In the genomic region with DNA sequence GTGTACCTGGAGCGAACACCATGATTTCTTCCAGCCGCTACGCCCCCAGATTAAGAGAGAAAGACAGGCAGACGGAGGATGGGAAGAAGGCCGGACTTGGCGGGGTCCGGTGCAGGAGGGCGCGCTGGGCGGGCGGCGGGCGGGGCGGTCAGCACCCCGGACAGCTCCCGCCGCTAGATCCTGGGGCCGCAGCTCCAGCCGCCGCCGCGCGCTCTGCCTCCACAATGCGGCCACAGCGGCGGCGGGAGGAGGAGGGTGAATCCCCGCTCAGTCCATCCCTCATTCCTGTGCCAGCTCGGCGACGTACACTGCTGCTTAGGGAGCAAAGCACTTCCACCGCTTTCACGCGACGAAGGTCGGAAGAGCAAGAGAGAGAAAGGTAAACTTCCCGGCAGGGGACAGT, we compare ENCODE assay signal across 10 cellular contexts. TPM values are rescaled to one million over a fixed set of nuclear protein-coding genes. Genes with fewer than 3 reads are reported as not detected.
A peak's percentile ranks its signal among the peaks of the same experiment; 100 is the strongest.
DNase-seq lines count a peak whose midpoint lies in the region; ATAC-seq and TF ChIP-seq lines count a peak whose summit lies in the region.
"Had no signal": no experiment of that assay in that cellular context is flagged by ENCODE, and none has a peak within 500 bp of the region (broad histone marks: within the 10 kb centered on the region; RNA-seq: fewer than 3 reads in every experiment).

A gene with protein sequence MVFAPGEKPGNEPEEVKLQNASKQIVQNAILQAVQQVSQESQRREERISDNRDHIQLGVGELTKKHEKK (minus strand): TSS at position 226 of the 403 bp plus-strand sequence. CDS start 204 bp downstream, at position 22.

- peaks cover 4% of the 10 kb centered on the region for H3K36me3 Mint-ChIP-seq in activated CD4-positive, alpha-beta T cell treated with anti-CD3 and anti-CD28 coated beads, Interleukin-2, amount 10 ng/mL, durations not matched to agents 24 days and 14 days (ENCODE audit: low read depth)
- no peaks in the 10 kb centered on the region for H3K36me3 Mint-ChIP-seq in T-cell
- peaks cover 6% of the 10 kb centered on the region for H3K36me3 Mint-ChIP-seq in natural killer cell treated with Interleukin-12 subunit alpha and Interleukin-12 subunit beta and Interleukin-15 and Interleukin-18, amount 100 ng/mL, for 72 hours
- H3K36me3 Mint-ChIP-seq: memory B cell had no signal

- peaks cover 2% of the 10 kb centered on the region for H3K4me1 Mint-ChIP-seq in activated CD4-positive, alpha-beta T cell treated with anti-CD3 and anti-CD28 coated beads, Interleukin-2, amount 10 ng/mL, durations not matched to agents 24 days and 14 days
- H3K4me1 Mint-ChIP-seq in T-cell = peaks cover 11 to 18% (median 16%) of the 10 kb centered on the region in 3 donors
- H3K4me1 Mint-ChIP-seq in natural killer cell treated with Interleukin-12 subunit alpha and Interleukin-12 subunit beta and Interleukin-15 and Interleukin-18, amount 100 ng/mL, for 72 hours (ENCODE audit: low read depth in 2 of 2) = peaks cover 0 to 2% of the 10 kb centered on the region in 2 donors

- ATAC-seq in T-cell (replicated peaks in 1 of 4) (peak; percentile 52 to 73 (median 68)), HG02938 (IDR thresholded peaks at IDR 0.05; ENCODE audit: unreplicated experiment) (no peak)
- peak; percentile 53 to 65 for ATAC-seq in natural killer cell treated with Interleukin-12 subunit alpha and Interleukin-12 subunit beta and Interleukin-15 and Interleukin-18, amount 100 ng/mL, for 72 hours

- H3K4me3 Mint-ChIP-seq in activated CD4-positive, alpha-beta T cell treated with anti-CD3 and anti-CD28 coated beads, Interleukin-2, amount 10 ng/mL, durations not matched to agents 24 days and 14 days = no peak within 1 kb of the TSS
- H3K4me3 Mint-ChIP-seq in T-cell = peak within 1 kb of the TSS; percentile 22 to 69 (median 60)
- no peak within 1 kb of the TSS for H3K4me3 Mint-ChIP-seq in natural killer cell treated with Interleukin-12 subunit alpha and Interleukin-12 subunit beta and Interleukin-15 and Interleukin-18, amount 100 ng/mL, for 72 hours
- H3K4me3 Mint-ChIP-seq: memory B cell had no signal

- no peak within 1 kb of the TSS for H3K4me3 ChIP-seq in fibroblast of mammary gland (ENCODE audit: control insufficient read depth, low read depth, low read length)
- H3K4me3 ChIP-seq: BLaER1 treated with 17β-estradiol and CSF1 and Interleukin-3, amounts not matched to agents 10 nM and 100 nM had no signal

- peak; percentile 66 for DNase-seq in activated CD4-positive, alpha-beta T cell treated with anti-CD3 and anti-CD28 coated beads, Interleukin-2, amount 10 ng/mL, durations not matched to agents 24 days and 14 days
- no peak for DNase-seq in activated CD4-positive, alpha-beta T cell treated with anti-CD3 and anti-CD28 coated beads for 1 hour
- DNase-seq in T-cell = peak in 5 of 34 experiments; percentile 3 to 26 (median 7)
- DNase-seq in fibroblast of mammary gland (ENCODE audit: low read depth) = peak; percentile 16
- DNase-seq in natural killer cell treated with Interleukin-12 subunit alpha and Interleukin-12 subunit beta and Interleukin-15 and Interleukin-18, amount 100 ng/mL, for 72 hours (ENCODE audit: low spot score) = no peak
- DNase-seq in HuH-7.5 (ENCODE audit: low spot score) = no peak
- DNase-seq in SHP77 treated with DMSO at 0.1 percent for 48 hours (lab: John Stamatoyannopoulos, UW) = no peak

- intact Hi-C loops in activated CD4-positive, alpha-beta T cell treated with anti-CD3 and anti-CD28 coated beads, Interleukin-2, amount 10 ng/mL, durations not matched to agents 24 days and 14 days (cut with micrococcal nuclease) = no loop called here

- POLR2A ChIA-PET in T-cell (lab: Charles Lee) = no interaction called here

- peaks cover 5% of the 10 kb centered on the region for H3K9me3 Mint-ChIP-seq in activated CD4-positive, alpha-beta T cell treated with anti-CD3 and anti-CD28 coated beads, Interleukin-2, amount 10 ng/mL, durations not matched to agents 24 days and 14 days
- peaks cover 0 to 4% (median 0%) of the 10 kb centered on the region in 3 donors for H3K9me3 Mint-ChIP-seq in T-cell
- H3K9me3 Mint-ChIP-seq in natural killer cell treated with Interleukin-12 subunit alpha and Interleukin-12 subunit beta and Interleukin-15 and Interleukin-18, amount 100 ng/mL, for 72 hours = peaks cover 3% of the 10 kb centered on the region
- H3K9me3 Mint-ChIP-seq: memory B cell had no signal

- H3K27me3 Mint-ChIP-seq in activated CD4-positive, alpha-beta T cell treated with anti-CD3 and anti-CD28 coated beads, Interleukin-2, amount 10 ng/mL, durations not matched to agents 24 days and 14 days = peaks cover 61% of the 10 kb centered on the region
- H3K27me3 Mint-ChIP-seq in T-cell = peaks cover 56 to 68% of the 10 kb centered on the region in 2 donors
- peaks cover 43 to 87% of the 10 kb centered on the region in 2 donors for H3K27me3 Mint-ChIP-seq in natural killer cell treated with Interleukin-12 subunit alpha and Interleukin-12 subunit beta and Interleukin-15 and Interleukin-18, amount 100 ng/mL, for 72 hours

- CTCF ChIA-PET in T-cell (lab: Charles Lee) = no interaction called here

- no peak within 1 kb of the TSS for H3K27ac Mint-ChIP-seq in activated CD4-positive, alpha-beta T cell treated with anti-CD3 and anti-CD28 coated beads, Interleukin-2, amount 10 ng/mL, durations not matched to agents 24 days and 14 days
- peak within 1 kb of the TSS in 1 of 2 donors; percentile 25 for H3K27ac Mint-ChIP-seq in T-cell
- H3K27ac Mint-ChIP-seq in natural killer cell treated with Interleukin-12 subunit alpha and Interleukin-12 subunit beta and Interleukin-15 and Interleukin-18, amount 100 ng/mL, for 72 hours = no peak within 1 kb of the TSS
- H3K27ac Mint-ChIP-seq: memory B cell had no signal

- no peak for TF ChIP-seq CTCF in fibroblast of mammary gland (conservative IDR thresholded peaks at IDR 0.05; ENCODE audit: control insufficient read depth, insufficient read depth, low read depth, low read length)

RNA-seq across cellular contexts. Expression of the gene that starts here (rescaled TPM):
- total RNA-seq in activated CD4-positive, alpha-beta T cell treated with anti-CD3 and anti-CD28 coated beads, Interleukin-2, amount 10 ng/mL, durations not matched to agents 24 days and 14 days = not detected in 2 replicates
- not detected for total RNA-seq in T-cell
- total RNA-seq in natural killer cell treated with Interleukin-12 subunit alpha and Interleukin-12 subunit beta and Interleukin-15 and Interleukin-18, amount 100 ng/mL, for 72 hours = not detected

Comparison
In these comparisons a context has a peak if more than half of its experiments do, and no peak if none do; other contexts are left out.
1. Peak in DNase-seq in activated CD4-positive, alpha-beta T cell treated with anti-CD3 and anti-CD28 coated beads, Interleukin-2, amount 10 ng/mL, durations not matched to agents 24 days and 14 days; RNA of the gene not detected or under 1 TPM.
2. Peak in ATAC-seq in T-cell; RNA of the gene not detected or under 1 TPM.
3. Peak in ATAC-seq in natural killer cell treated with Interleukin-12 subunit alpha and Interleukin-12 subunit beta and Interleukin-15 and Interleukin-18, amount 100 ng/mL, for 72 hours; RNA of the gene not detected or under 1 TPM.
4. H3K4me3 Mint-ChIP-seq: peak in T-cell (3 of 3); none in activated CD4-positive, alpha-beta T cell treated with anti-CD3 and anti-CD28 coated beads, Interleukin-2, amount 10 ng/mL, durations not matched to agents 24 days and 14 days (single experiment) and natural killer cell treated with Interleukin-12 subunit alpha and Interleukin-12 subunit beta and Interleukin-15 and Interleukin-18, amount 100 ng/mL, for 72 hours (single experiment).